ENCODE assay signal across 23 cellular contexts in the genomic region with DNA sequence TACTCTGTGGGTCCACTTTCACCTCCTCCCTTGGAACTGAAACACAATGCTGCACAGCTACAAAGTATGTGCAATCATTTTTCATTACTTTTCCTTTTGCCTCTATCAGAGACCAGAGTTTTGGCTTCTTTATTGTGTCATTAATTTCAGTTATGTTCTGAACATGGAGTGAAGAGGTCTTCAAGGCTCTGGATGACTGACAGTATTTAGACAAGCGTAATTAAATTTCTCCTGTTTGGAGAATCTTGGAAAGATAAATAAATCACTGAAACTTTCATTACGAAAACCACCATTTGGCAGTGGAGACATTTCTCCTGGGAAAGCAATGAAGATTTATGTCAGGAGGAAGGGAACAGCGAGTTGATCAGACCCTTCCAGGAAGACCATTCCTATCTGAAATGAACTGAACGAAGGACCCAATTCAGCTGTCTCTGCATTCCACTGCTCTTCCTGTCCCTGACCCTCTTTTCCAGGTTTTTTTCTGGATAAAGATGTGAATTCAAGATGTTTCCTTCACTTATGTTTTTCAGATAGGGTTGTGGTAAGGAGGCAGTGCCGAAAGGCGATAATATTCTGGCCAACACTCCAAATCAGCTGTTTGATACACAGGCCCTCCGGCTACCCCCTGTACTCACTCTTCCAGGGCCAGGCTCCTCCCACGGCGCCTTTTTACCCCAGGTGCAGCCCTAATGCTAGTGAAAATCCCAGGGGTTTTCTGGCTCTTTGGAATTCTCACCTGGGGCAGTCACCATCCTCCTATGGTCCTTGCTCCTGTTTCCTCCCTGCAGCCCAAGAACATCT.
DNase-seq lines count a peak whose midpoint lies in the region; ATAC-seq, FAIRE-seq and TF ChIP-seq lines count a peak whose summit lies in the region.
"Had no signal": no experiment of that assay in that cellular context is flagged by ENCODE, and none has a peak within 500 bp of the region (broad histone marks: within the 10 kb centered on the region; RNA-seq: fewer than 3 reads in every experiment).

No MANE protein-coding gene starts in this region.

- TF ChIP-seq EP300 in HepG2 (IDR thresholded peaks at IDR 0.05; ENCODE audit: low read depth in 2 of 2, low read length in 2 of 2), result no peak
- TF ChIP-seq EP300 in HepG2 (CRISPR knock-in tag; IDR thresholded peaks at IDR 0.05; ENCODE audit: borderline replicate concordance), result no peak

- no peaks in the 10 kb centered on the region for H4K20me1 ChIP-seq in HepG2 (ENCODE audit: insufficient read depth, low read length)
- H4K20me1 ChIP-seq in GM23338 (replicated peaks; ENCODE audit: insufficient read depth), result no peaks in the 10 kb centered on the region

- H3K4me1 ChIP-seq in liver (ENCODE audit: control insufficient read depth in 4 of 4, insufficient read depth in 4 of 4, low read length in 3 of 4) (no peaks in the 10 kb centered on the region), HepG2 (ENCODE audit: insufficient read depth, low read length) (no peaks in the 10 kb centered on the region), heart right ventricle (peaks cover 0 to 19% (median 0%) of the 10 kb centered on the region in 9 donors), trophoblast cell (ENCODE audit: control insufficient read depth in 1 of 2, insufficient read depth in 2 of 2, low read length in 2 of 2) (no peaks in the 10 kb centered on the region), GM23338 (ENCODE audit: insufficient read depth) (peaks cover 5% of the 10 kb centered on the region; the same call in 1 of the 2 replicates)

- no peak overlapping the region for H4K12ac ChIP-seq in trophoblast cell (ENCODE audit: low read depth, low read length)

- no peak overlapping the region for H3K4ac ChIP-seq in trophoblast cell (ENCODE audit: low read depth, low read length)

- no peaks in the 10 kb centered on the region for H3K36me3 ChIP-seq in liver (ENCODE audit: control insufficient read depth in 4 of 4, insufficient read depth in 3 of 4, low read depth in 1 of 4, low read length in 3 of 4)
- no peaks in the 10 kb centered on the region for H3K36me3 ChIP-seq in HepG2 (replicated peaks in 1 of 2; ENCODE audit: control insufficient read depth in 1 of 2, insufficient read depth in 2 of 2, low read length in 2 of 2)
- no peaks in the 10 kb centered on the region for H3K36me3 ChIP-seq in heart right ventricle
- H3K36me3 ChIP-seq in trophoblast cell (ENCODE audit: control insufficient read depth in 1 of 2, insufficient read depth in 2 of 2, low read length in 2 of 2), result no peaks in the 10 kb centered on the region
- 0 out of 2 replicates have a peak, but pooled peaks cover 9% of the 10 kb centered on the region for H3K36me3 ChIP-seq in GM23338 (ENCODE audit: insufficient read depth)

- no peak overlapping the region for H2AK5ac ChIP-seq in trophoblast cell (ENCODE audit: low read length)

- CTCF ChIA-PET in HepG2 (lab: Yijun Ruan, JAX; ENCODE audit: low intra/inter-chr PET ratio, low total read pairs), result no interaction called here

- no peak for ATAC-seq in HepG2
- ATAC-seq in heart right ventricle, result peak in 6 of 8 donors; percentile 38 to 80 (median 52)
- ATAC-seq in GM21423 (IDR thresholded peaks at IDR 0.05; ENCODE audit: unreplicated experiment), result no peak
- ATAC-seq in GM23338, result no peak

- H2AFZ ChIP-seq in HepG2 (ENCODE audit: low read length), result no peak overlapping the region
- H2AFZ ChIP-seq in trophoblast cell (ENCODE audit: insufficient read depth, low read length, poor library complexity), result no peak overlapping the region
- H2AFZ ChIP-seq in GM23338, result no peak overlapping the region

- no peaks in the 10 kb centered on the region for H3K79me2 ChIP-seq in HepG2 (ENCODE audit: insufficient read depth, low read length)
- no peaks in the 10 kb centered on the region for H3K79me2 ChIP-seq in trophoblast cell (ENCODE audit: control insufficient read depth, insufficient read depth, low read length, poor library complexity)
- H3K79me2 ChIP-seq in GM23338 (replicated peaks; ENCODE audit: insufficient read depth), result no peaks in the 10 kb centered on the region

- no peak overlapping the region for H3K23ac ChIP-seq in trophoblast cell (ENCODE audit: low read length)

- no peak overlapping the region for H2BK5ac ChIP-seq in trophoblast cell (ENCODE audit: low read depth, low read length, poor library complexity)

- intact Hi-C loops in HepG2 (cut with micrococcal nuclease; ENCODE audit: unreplicated experiment), result no loop called here
- intact Hi-C loops in heart right ventricle (cut with DNase I), result no loop called here

- H3K27ac Mint-ChIP-seq in GM23338, result no peak overlapping the region
- H3K27ac Mint-ChIP-seq: CD8-positive, alpha-beta memory T cell had no signal

- no peak overlapping the region for H3K14ac ChIP-seq in trophoblast cell (ENCODE audit: low read length)

- no peak for FAIRE-seq in HepG2 (lab: Jason Lieb, UNC)
- FAIRE-seq: A204.1, GM12891, GM19239, H54 had no signal

- no peak for DNase-seq in HepG2 (ENCODE audit: low spot score)
- no peak for DNase-seq in heart right ventricle
- peak; percentile 44 to 47 for DNase-seq in trophoblast cell
- no peak for DNase-seq in NAMALWA (ENCODE audit: low spot score)
- no peak for DNase-seq in NCI-H128 (lab: John Stamatoyannopoulos, UW; ENCODE audit: unreplicated experiment)
- DNase-seq in GM23338 (ENCODE audit: low spot score), result no peak
- DNase-seq: Calu3; CD8-positive, alpha-beta memory T cell; DMS153; NCI-H1105 treated with DMSO at 0.1 percent for 48 hours; NCI-H187; NCI-H446 treated with DMSO at 0.1 percent for 48 hours; NCI-H526 treated with DMSO at 0.1 percent for 48 hours; OCI-M1; SIG-M5 had no signal

- H4K8ac ChIP-seq in trophoblast cell (ENCODE audit: low read depth, low read length), result no peak overlapping the region

- H2BK12ac ChIP-seq in trophoblast cell (ENCODE audit: low read length), result no peak overlapping the region

- peaks cover 5% of the 10 kb centered on the region; the same call in 2 of the 3 replicates for H3K36me3 Mint-ChIP-seq in GM23338 (ENCODE audit: low read depth)
- H3K36me3 Mint-ChIP-seq: CD8-positive, alpha-beta memory T cell had no signal

- peaks cover 17% of the 10 kb centered on the region for H3K9me3 Mint-ChIP-seq in GM23338

- H3K4me3 Mint-ChIP-seq in GM23338, result no peak overlapping the region
- H3K4me3 Mint-ChIP-seq: CD8-positive, alpha-beta memory T cell had no signal

- 64% methylated on average over 9 of the region's 9 CpGs for WGBS in liver
- 22% methylated on average over 9 of the region's 9 CpGs for WGBS in HepG2 (ENCODE audit: low lambda C conversion rate)
- 39 to 49% methylated on average over 9 of the region's 9 CpGs for WGBS in heart right ventricle, 2 donors
- WGBS in trophoblast cell (ENCODE audit: extremely low coverage, insufficient coverage, insufficient read length), result no CpG with 5 or more reads among the region's 9 CpGs

- peaks cover 6% of the 10 kb centered on the region; the same call in 1 of the 2 replicates for H3K9me2 ChIP-seq in GM23338 (ENCODE audit: insufficient read depth)

- H3K9ac ChIP-seq in liver (ENCODE audit: low read depth in 1 of 2, low read length in 2 of 2), result no peak overlapping the region
- H3K9ac ChIP-seq in HepG2 (ENCODE audit: insufficient read depth, low read depth, low read length), result no peak overlapping the region
- no peak overlapping the region for H3K9ac ChIP-seq in trophoblast cell (ENCODE audit: low read length)

- TF ChIP-seq RAD21 in liver (IDR thresholded peaks at IDR 0.05), result peak in 1 of 2 donors; percentile 27
- TF ChIP-seq RAD21 in HepG2 (CRISPR knock-in tag; IDR thresholded peaks at IDR 0.05), result no peak

- no peak overlapping the region for H4K91ac ChIP-seq in trophoblast cell (ENCODE audit: low read depth, low read length)

- H2BK120ac ChIP-seq in trophoblast cell (ENCODE audit: insufficient read depth, low read length, poor library complexity), result no peak overlapping the region

- H3K4me2 ChIP-seq in HepG2 (ENCODE audit: low read depth, low read length), result no peak overlapping the region
- H3K4me2 ChIP-seq in trophoblast cell (ENCODE audit: low read length), result no peak overlapping the region
- H3K4me2 ChIP-seq in GM23338, result no peak overlapping the region

- H3K27me3 Mint-ChIP-seq in GM23338 (ENCODE audit: insufficient read depth, low read depth, poor library complexity), result peaks cover 6% of the 10 kb centered on the region

- H3K9me3 ChIP-seq in liver (ENCODE audit: control insufficient read depth in 4 of 4, low read length in 3 of 4) (peaks cover 2 to 14% (median 7%) of the 10 kb centered on the region in 4 donors), HepG2 (ENCODE audit: low read length) (peaks cover 9% of the 10 kb centered on the region), heart right ventricle (peaks cover 0 to 19% (median 14%) of the 10 kb centered on the region in 11 donors), trophoblast cell (ENCODE audit: insufficient read depth, low read depth, low read length) (no peaks in the 10 kb centered on the region)

- H3F3A ChIP-seq in GM23338 (replicated peaks; ENCODE audit: low read depth), result no peaks in the 10 kb centered on the region

- POLR2A ChIA-PET in HepG2 (lab: Yijun Ruan, JAX), result no interaction called here

- no peaks in the 10 kb centered on the region for H3K79me1 ChIP-seq in trophoblast cell (ENCODE audit: low read length)

- H3K4me3 ChIP-seq in liver (ENCODE audit: low read depth in 1 of 3, low read length in 3 of 3) (no peak overlapping the region), HepG2 (replicated peaks in 1 of 3; ENCODE audit: insufficient read depth in 1 of 3, low read depth in 2 of 3, low read length in 3 of 3) (no peak overlapping the region), heart right ventricle (no peak overlapping the region), trophoblast cell (ENCODE audit: low read depth, low read length) (no peak overlapping the region), GM23338 (no peak overlapping the region)

- no peak for TF ChIP-seq POLR2A in HepG2 (IDR thresholded peaks at IDR 0.05; ENCODE audit: insufficient read depth in 1 of 2, low read depth in 2 of 2, low read length in 2 of 2)

- in situ Hi-C loops in HepG2 (cut with HindIII; ENCODE audit: extremely low pct_ligation_motif_present, low pct_unique_long_range_greater_than_20kb), result no loop called here

- no peak for TF ChIP-seq CTCF in liver (IDR thresholded peaks at IDR 0.05; ENCODE audit: low read depth, low read length, missing input control)
- no peak for TF ChIP-seq CTCF in HepG2 (CRISPR knock-in tag; IDR thresholded peaks at IDR 0.05)
- TF ChIP-seq CTCF in heart right ventricle (IDR thresholded peaks at IDR 0.05), result no peak
- no peak for TF ChIP-seq CTCF in GM23338 (conservative IDR thresholded peaks at IDR 0.05; ENCODE audit: low read depth in 2 of 2)

- peaks cover 5% of the 10 kb centered on the region; the same call in 2 of the 3 replicates for H3K4me1 Mint-ChIP-seq in GM23338
- H3K4me1 Mint-ChIP-seq: CD8-positive, alpha-beta memory T cell had no signal

- peaks cover 0 to 2% (median 0%) of the 10 kb centered on the region in 4 donors for H3K27me3 ChIP-seq in liver (ENCODE audit: control insufficient read depth in 4 of 4, insufficient read depth in 4 of 4, low read length in 3 of 4)
- H3K27me3 ChIP-seq in HepG2 (ENCODE audit: control insufficient read depth in 1 of 2, insufficient read depth in 2 of 2, low read length in 2 of 2), result peaks cover 0 to 5% of the 10 kb centered on the region in 2 experiments; a peak in 2 of 5 replicates
- no peaks in the 10 kb centered on the region for H3K27me3 ChIP-seq in heart right ventricle
- H3K27me3 ChIP-seq in trophoblast cell (ENCODE audit: insufficient read depth, low read length), result no peaks in the 10 kb centered on the region
- no peaks in the 10 kb centered on the region for H3K27me3 ChIP-seq in GM23338 (ENCODE audit: insufficient read depth)

- no TSS peak for BruUV-seq in HepG2 (replicated peaks; lab: Mats Ljungman, UMichigan)

- H3K27ac ChIP-seq in liver (ENCODE audit: low read depth in 1 of 2, low read length in 2 of 2) (peak overlapping the region in 1 of 2 donors; percentile 31), HepG2 (ENCODE audit: extremely low read length, insufficient read depth, low read length) (no peak overlapping the region), heart right ventricle (peak overlapping the region in 2 of 10 donors; percentile 27 to 55), trophoblast cell (ENCODE audit: low read depth, low read length) (no peak overlapping the region), GM23338 (ENCODE audit: low read depth) (no peak overlapping the region)
- H3K27ac ChIP-seq: C4-2B, HL-60 had no signal

- H3K18ac ChIP-seq in trophoblast cell (ENCODE audit: low read length), result no peak overlapping the region

Comparison
In these comparisons a context has a peak if more than half of its experiments do, and no peak if none do; other contexts are left out.
1. ATAC-seq: peak in heart right ventricle (6 of 8); none in HepG2 (single experiment), GM21423 (single experiment) and GM23338 (single experiment).
2. DNase-seq: peak in trophoblast cell (2 of 2); none in HepG2 (single experiment), heart right ventricle (0 of 2), NAMALWA (single experiment), NCI-H128 (single experiment) and GM23338 (single experiment).